In genomic region chr17:35119370-35120185, GRCh38 we compare ENCODE assay signal across 8 cellular contexts. TPM values are rescaled to one million over a fixed set of nuclear protein-coding genes. Genes with fewer than 3 reads are reported as not detected.
DNase-seq lines count a peak whose midpoint lies in the region; ATAC-seq and TF ChIP-seq lines count a peak whose summit lies in the region.

Gene RAD51D, minus strand, starts transcription at chr17:35119860. Its CDS starts 247 bp downstream, at chr17:35119613.

- ATAC-seq in GM19023 (IDR thresholded peaks at IDR 0.05; ENCODE audit: unreplicated experiment), result peak; percentile 81
- ATAC-seq in HG03342 (IDR thresholded peaks at IDR 0.05; ENCODE audit: unreplicated experiment), result peak; percentile 81
- ATAC-seq in activated CD4-positive, alpha-beta T cell treated with anti-CD3 and anti-CD28 coated beads for 36 hours, result peak; percentile 88

- H3K36me3 Mint-ChIP-seq in activated CD4-positive, alpha-beta T cell treated with anti-CD3 and anti-CD28 coated beads for 36 hours (ENCODE audit: low read depth), result peaks cover 23% of the 10 kb centered on the region

- no peaks in the 10 kb centered on the region for H3K9me3 Mint-ChIP-seq in activated CD4-positive, alpha-beta T cell treated with anti-CD3 and anti-CD28 coated beads for 36 hours (ENCODE audit: low read depth)

- intact Hi-C loops in activated CD4-positive, alpha-beta T cell treated with anti-CD3 and anti-CD28 coated beads for 36 hours (cut with DNase I, micrococcal nuclease), result loop anchor here (1.0 to 5.0 kb wide), 11 partner anchors 30 to 919 kb away; partner anchors contain the start of genes CCT6B (in 1 of the 2), LIG3 (in 1 of the 2) and ZNF830 (in 1 of the 2)

- POLR2A ChIA-PET in AG04450 (lab: Yijun Ruan, JAX), result interaction anchor here (1.1 to 1.7 kb wide), 2 partner anchors 8 to 97 kb away, joined by 3 to 9 read pairs; no protein-coding TSS in a partner anchor
- POLR2A ChIA-PET in activated CD4-positive, alpha-beta T cell treated with anti-CD3 and anti-CD28 coated beads for 36 hours (lab: Charles Lee), result interaction anchor here (0.5 to 1.2 kb wide), 11 partner anchors 9 to 709 kb away, joined by 3 to 10 read pairs (median 4); partner anchors contain the start of genes LIG3 and NLE1

- peak; percentile 15 for DNase-seq in AG04450 (ENCODE audit: low read depth, low spot score)
- DNase-seq in NCI-H446 treated with DMSO at 0.1 percent for 48 hours (lab: John Stamatoyannopoulos, UW), result peak; percentile 46
- peak; percentile 90 for DNase-seq in activated CD4-positive, alpha-beta T cell treated with anti-CD3 and anti-CD28 coated beads for 36 hours
- peak; percentile 80 for DNase-seq in kidney tubule cell (ENCODE audit: low spot score)
- DNase-seq in stimulated activated CD4-positive, alpha-beta T cell treated with anti-CD3 and anti-CD28 coated beads, Interleukin-1b, Interleukin-23, amount 100 ng/mL, for 24 hours (ENCODE audit: low read depth in 4 of 4, low spot score in 1 of 4), result peak; percentile 57 to 74 (median 67)

- H3K27me3 Mint-ChIP-seq in activated CD4-positive, alpha-beta T cell treated with anti-CD3 and anti-CD28 coated beads for 36 hours, result no peaks in the 10 kb centered on the region

- H3K4me1 Mint-ChIP-seq in activated CD4-positive, alpha-beta T cell treated with anti-CD3 and anti-CD28 coated beads for 36 hours, result peaks cover 33% of the 10 kb centered on the region

- peak within 1 kb of the TSS; percentile 39 for H3K27ac ChIP-seq in AG04450 (ENCODE audit: low read depth, low read length)
- H3K27ac ChIP-seq in cingulate gyrus (ENCODE audit: low read depth, low read length), result peak within 1 kb of the TSS; percentile 60

- peak within 1 kb of the TSS; percentile 85 for H3K4me3 ChIP-seq in AG04450 (ENCODE audit: low read depth, low read length)

- TF ChIP-seq CTCF in AG04450 (IDR thresholded peaks at IDR 0.05; ENCODE audit: low read depth, low read length), result peak; percentile 71

- no peaks in the 10 kb centered on the region for H3K27me3 ChIP-seq in AG04450 (ENCODE audit: control insufficient read depth, insufficient read depth, low read length)

- CTCF ChIA-PET in AG04450 (lab: Charles Lee), result interaction anchor here (0.5 to 3.7 kb wide), 32 partner anchors 9 to 758 kb away, joined by 3 to 41 read pairs (median 4); no protein-coding TSS in a partner anchor
- CTCF ChIA-PET in activated CD4-positive, alpha-beta T cell treated with anti-CD3 and anti-CD28 coated beads for 36 hours (lab: Charles Lee), result interaction anchor here (0.5 to 3.7 kb wide), 47 partner anchors 8 to 740 kb away, joined by 3 to 28 read pairs (median 4); partner anchors contain the start of gene LIG3

- peak within 1 kb of the TSS; percentile 85 for H3K4me3 Mint-ChIP-seq in activated CD4-positive, alpha-beta T cell treated with anti-CD3 and anti-CD28 coated beads for 36 hours

- H3K27ac Mint-ChIP-seq in activated CD4-positive, alpha-beta T cell treated with anti-CD3 and anti-CD28 coated beads for 36 hours, result peak within 1 kb of the TSS; percentile 92

- peaks cover 3% of the 10 kb centered on the region; the same call in 1 of the 2 replicates for H3K9me3 ChIP-seq in AG04450 (ENCODE audit: control insufficient read depth, insufficient read depth, low read length)

RNA-seq across cellular contexts. Expression of gene RAD51D, which starts in this region (rescaled TPM):
- 14.3 and 15.1 TPM in 2 replicates for polyA plus RNA-seq in AG04450 (2011; rRNA removed)
- polyA minus RNA-seq in AG04450 (2011; rRNA and poly(A)+ RNA removed), result 15.9 and 18.3 TPM in 2 replicates
- 10 to 100 TPM; 19.9 to 31.8 TPM for total RNA-seq in activated CD4-positive, alpha-beta T cell treated with anti-CD3 and anti-CD28 coated beads for 36 hours

Comparison
In these comparisons a context has a peak if more than half of its experiments do, and no peak if none do; other contexts are left out.
1. Peak in every context shown above with its lines: DNase-seq, ATAC-seq, H3K4me3 ChIP-seq and H3K27ac ChIP-seq.
2. DNase-seq: peak in every context shown above with its lines; median percentile 90 in activated CD4-positive, alpha-beta T cell treated with anti-CD3 and anti-CD28 coated beads for 36 hours; 80 in kidney tubule cell; 67 in stimulated activated CD4-positive, alpha-beta T cell treated with anti-CD3 and anti-CD28 coated beads, Interleukin-1b, Interleukin-23, amount 100 ng/mL, for 24 hours; 46 in NCI-H446 treated with DMSO at 0.1 percent for 48 hours; 15 in AG04450.